ENCODE assay signal across 8 cellular contexts in genomic region chr5:33470544-33470943, GRCh38. TPM values are rescaled to one million over a fixed set of nuclear protein-coding genes. Genes with fewer than 3 reads are reported as not detected.
DNase-seq lines count a peak whose midpoint lies in the region; ATAC-seq and TF ChIP-seq lines count a peak whose summit lies in the region.

No MANE protein-coding gene starts in this region.

- H3K79me2 ChIP-seq in osteoblast (ENCODE audit: insufficient read depth, low read length): no peaks in the 10 kb centered on the region

- no peaks in the 10 kb centered on the region for H3K27me3 ChIP-seq in osteoblast (ENCODE audit: insufficient read depth, low read length)

- H3K9me3 ChIP-seq in osteoblast (ENCODE audit: low read depth, low read length): no peaks in the 10 kb centered on the region

- H3K36me3 ChIP-seq in osteoblast (ENCODE audit: insufficient read depth, low read length): peaks cover 91% of the 10 kb centered on the region

- H3K4me3 ChIP-seq in cardiac fibroblast (replicated peaks in 1 of 2; ENCODE audit: low read depth in 2 of 2, low read length in 2 of 2): no peak overlapping the region
- no peak overlapping the region for H3K4me3 ChIP-seq in osteoblast (ENCODE audit: insufficient read depth, low read length)

- ATAC-seq in GM21786 (IDR thresholded peaks at IDR 0.05; ENCODE audit: unreplicated experiment) (peak; percentile 56), GM18520 (IDR thresholded peaks at IDR 0.05; ENCODE audit: unreplicated experiment) (no peak), HG03175 (IDR thresholded peaks at IDR 0.05; ENCODE audit: unreplicated experiment) (no peak)

- peaks cover 6% of the 10 kb centered on the region for H4K20me1 ChIP-seq in osteoblast (ENCODE audit: insufficient read depth, low read length)

- TF ChIP-seq CTCF in cardiac fibroblast (IDR thresholded peaks at IDR 0.05; ENCODE audit: low read depth, low read length) (peak; percentile 61), osteoblast (IDR thresholded peaks at IDR 0.05; ENCODE audit: extremely low read depth, low read depth, low read length) (peak; percentile 28)

- no peak overlapping the region for H2AFZ ChIP-seq in osteoblast (ENCODE audit: low read length)

- no peak overlapping the region for H3K27ac ChIP-seq in osteoblast (ENCODE audit: low read depth, low read length)

- H3K4me2 ChIP-seq in osteoblast (ENCODE audit: insufficient read depth, low read length): no peak overlapping the region

- H3K4me1 ChIP-seq in osteoblast (ENCODE audit: insufficient read depth, low read length): no peaks in the 10 kb centered on the region

- DNase-seq in NCI-H2196 (lab: John Stamatoyannopoulos, UW; ENCODE audit: unreplicated experiment) (peak; percentile 64), cardiac fibroblast (ENCODE audit: low read depth in 2 of 2) (peak; percentile 62 to 81), osteoblast (ENCODE audit: insufficient read length, low spot score, missing footprints) (no peak), HuH-7 (ENCODE audit: low spot score) (no peak)
- DNase-seq in activated CD4-positive, alpha-beta T cell treated with anti-CD3 and anti-CD28 coated beads for 1 hour: no peak

RNA-seq across cellular contexts. Expression of gene TARS1, which starts 29.8 kb away (rescaled TPM):
- 305 and 353 TPM in 2 replicates for total RNA-seq in osteoblast

Comparison
In these comparisons a context has a peak if more than half of its experiments do, and no peak if none do; other contexts are left out.
1. DNase-seq: peak in NCI-H2196 (single experiment) and cardiac fibroblast (2 of 2); none in osteoblast (single experiment), activated CD4-positive, alpha-beta T cell treated with anti-CD3 and anti-CD28 coated beads for 1 hour (single experiment) and HuH-7 (single experiment).